Comparison of ENCODE assay signal across 8 cellular contexts in genomic region chr19:55656552-55656951, GRCh38. TPM values are rescaled to one million over a fixed set of nuclear protein-coding genes. Genes with fewer than 3 reads are reported as not detected.
DNase-seq lines count a peak whose midpoint lies in the region; ATAC-seq and TF ChIP-seq lines count a peak whose summit lies in the region.

No MANE protein-coding gene starts in this region.

- H4K20me1 ChIP-seq in fibroblast of lung (ENCODE audit: control insufficient read depth, extremely low read depth, insufficient read depth, low read length) = no peaks in the 10 kb centered on the region

- H3K4me3 ChIP-seq in GM12865 (ENCODE audit: low read depth, low read length) (peak overlapping the region; percentile 72), RWPE2 (ENCODE audit: severe bottlenecking) (peak overlapping the region; percentile 78), fibroblast of lung (replicated peaks in 1 of 4; ENCODE audit: control extremely low read depth in 1 of 4, insufficient read depth in 1 of 4, low read depth in 3 of 4, low read length in 4 of 4) (peak overlapping the region; percentile 73 to 95 (median 83)), rectal smooth muscle tissue (ENCODE audit: low read length) (peak overlapping the region; percentile 80), mucosa of descending colon (no peak overlapping the region)

- no peak for ATAC-seq in RWPE2 (ENCODE audit: low read depth)
- no peak for ATAC-seq in mucosa of descending colon

- H3K4me2 ChIP-seq in fibroblast of lung (ENCODE audit: extremely low read depth, insufficient read depth, low read length) = peak overlapping the region; percentile 97

- TF ChIP-seq CTCF in GM12865 (IDR thresholded peaks at IDR 0.05; ENCODE audit: insufficient read depth, low read depth, low read length, missing control alignments) (no peak), RWPE2 (IDR thresholded peaks at IDR 0.05; ENCODE audit: poor library complexity, severe bottlenecking) (no peak), fibroblast of lung (conservative IDR thresholded peaks at IDR 0.05 in 1 of 2, IDR thresholded peaks at IDR 0.05 in 1 of 2; ENCODE audit: low read depth in 1 of 2, low read length in 2 of 2) (no peak), mucosa of descending colon (IDR thresholded peaks at IDR 0.05) (no peak)

- H3K9me3 ChIP-seq in RWPE2 (ENCODE audit: severe bottlenecking) = no peaks in the 10 kb centered on the region
- H3K9me3 ChIP-seq in fibroblast of lung (ENCODE audit: control insufficient read depth, insufficient read depth, low read depth, low read length) = no peaks in the 10 kb centered on the region
- no peaks in the 10 kb centered on the region for H3K9me3 ChIP-seq in mucosa of descending colon

- peaks cover 65% of the 10 kb centered on the region for H3K79me2 ChIP-seq in fibroblast of lung (ENCODE audit: control insufficient read depth, insufficient read depth, low read length)

- H3K9ac ChIP-seq in fibroblast of lung (ENCODE audit: insufficient read depth, low read length) (no peak overlapping the region), rectal smooth muscle tissue (ENCODE audit: low read length) (no peak overlapping the region)

- H3K27ac ChIP-seq in RWPE2 (ENCODE audit: poor library complexity, severe bottlenecking) = peak overlapping the region; percentile 93
- peak overlapping the region; percentile 19 for H3K27ac ChIP-seq in fibroblast of lung (ENCODE audit: insufficient read depth, low read length)
- no peak overlapping the region for H3K27ac ChIP-seq in rectal smooth muscle tissue (ENCODE audit: low read depth, low read length)
- H3K27ac ChIP-seq in substantia nigra (ENCODE audit: low read depth, low read length, poor library complexity, severe bottlenecking) = no peak overlapping the region

- intact Hi-C loops in posterior cingulate gyrus (cut with DNase I) = no loop called here
- intact Hi-C loops in mucosa of descending colon (cut with DNase I, micrococcal nuclease) = no loop called here

- H3K36me3 ChIP-seq in RWPE2 (ENCODE audit: low read depth) (peaks cover 42% of the 10 kb centered on the region), fibroblast of lung (ENCODE audit: control insufficient read depth, insufficient read depth, low read length) (peaks cover 18% of the 10 kb centered on the region), rectal smooth muscle tissue (ENCODE audit: control insufficient read depth, insufficient read depth, low read length) (peaks cover 11% of the 10 kb centered on the region), mucosa of descending colon (ENCODE audit: low read depth) (no peaks in the 10 kb centered on the region)

- no peak overlapping the region for H2AFZ ChIP-seq in fibroblast of lung (ENCODE audit: low read length)

- H3K27me3 ChIP-seq in RWPE2 (ENCODE audit: insufficient read depth, poor library complexity, severe bottlenecking) (no peaks in the 10 kb centered on the region), fibroblast of lung (ENCODE audit: control insufficient read depth, insufficient read depth, low read length) (no peaks in the 10 kb centered on the region), rectal smooth muscle tissue (ENCODE audit: control insufficient read depth, insufficient read depth, low read length) (no peaks in the 10 kb centered on the region)

- H3K4me1 ChIP-seq in RWPE2 (ENCODE audit: insufficient read depth, poor library complexity, severe bottlenecking) (peaks cover 4% of the 10 kb centered on the region), fibroblast of lung (ENCODE audit: control insufficient read depth, extremely low read depth, insufficient read depth, low read length) (peaks cover 14% of the 10 kb centered on the region), rectal smooth muscle tissue (ENCODE audit: control insufficient read depth, insufficient read depth, low read length) (peaks cover 21% of the 10 kb centered on the region), mucosa of descending colon (ENCODE audit: low read depth) (peaks cover 33% of the 10 kb centered on the region)

- DNase-seq in GM12865 (ENCODE audit: low read depth) (no peak), RWPE2 (ENCODE audit: low spot score) (no peak), fibroblast of lung (ENCODE audit: low read depth in 2 of 2) (no peak), posterior cingulate gyrus (no peak), amniotic stem cell (lab: John Stamatoyannopoulos, UW) (no peak), substantia nigra (lab: John Stamatoyannopoulos, UW) (no peak), mucosa of descending colon (no peak)

RNA-seq across cellular contexts. Expression of gene U2AF2, which starts 1.7 kb away (rescaled TPM):
- total RNA-seq in fibroblast of lung (66.8 and 84.1 TPM in 2 replicates), mucosa of descending colon (100 to 1,000 TPM; 162 to 194 (median 163) TPM)
- polyA plus RNA-seq in fibroblast of lung = 53.5 and 93.3 TPM in 2 replicates
- polyA plus RNA-seq in fibroblast of lung (2012) = 114 and 197 TPM in 2 replicates
- 121 and 206 TPM in 2 replicates for polyA minus RNA-seq in fibroblast of lung (ENCODE audit: low replicate concordance)

RNA-seq across cellular contexts. Expression of gene CCDC106, which starts 8.5 kb away (rescaled TPM):
- total RNA-seq in fibroblast of lung (8.0 and 10.2 TPM in 2 replicates), mucosa of descending colon (10 to 100 TPM in 1 of 3 donors, 1 to 10 TPM in 2; 5.5 to 14.8 (median 6.3) TPM)
- 4.5 and 5.9 TPM in 2 replicates for polyA plus RNA-seq in fibroblast of lung
- polyA plus RNA-seq in fibroblast of lung (2012) = 8.2 and 16.1 TPM in 2 replicates
- polyA minus RNA-seq in fibroblast of lung (ENCODE audit: low replicate concordance) = 7.1 and 9.6 TPM in 2 replicates

RNA-seq across cellular contexts. Expression of gene ZNF581, which starts 13.1 kb away (rescaled TPM):
- total RNA-seq in fibroblast of lung (33.4 and 40.1 TPM in 2 replicates), mucosa of descending colon (10 to 100 TPM; 15.2 to 22.5 (median 20.1) TPM)
- 9.0 and 9.2 TPM in 2 replicates for polyA plus RNA-seq in fibroblast of lung
- polyA plus RNA-seq in fibroblast of lung (2012) = 17.5 and 21.5 TPM in 2 replicates
- polyA minus RNA-seq in fibroblast of lung (ENCODE audit: low replicate concordance) = 22.9 and 26.9 TPM in 2 replicates

RNA-seq across cellular contexts. Expression of gene ZNF580, which starts 15.8 kb away (rescaled TPM):
- total RNA-seq in fibroblast of lung (3.3 and 4.1 TPM in 2 replicates), mucosa of descending colon (10 to 100 TPM; 29.6 to 46.0 (median 31.6) TPM)
- 7.2 and 10.9 TPM in 2 replicates for polyA plus RNA-seq in fibroblast of lung
- 43.9 and 54.1 TPM in 2 replicates for polyA plus RNA-seq in fibroblast of lung (2012)
- polyA minus RNA-seq in fibroblast of lung (ENCODE audit: low replicate concordance) = 59.2 and 75.6 TPM in 2 replicates

RNA-seq across cellular contexts. Expression of gene EPN1, which starts 18.5 kb away (rescaled TPM):
- total RNA-seq in fibroblast of lung (16.2 and 47.1 TPM in 2 replicates), mucosa of descending colon (100 to 1,000 TPM; 156 to 251 (median 192) TPM)
- polyA plus RNA-seq in fibroblast of lung = 48.6 and 81.8 TPM in 2 replicates
- polyA plus RNA-seq in fibroblast of lung (2012) = 112 and 185 TPM in 2 replicates
- polyA minus RNA-seq in fibroblast of lung (ENCODE audit: low replicate concordance) = 66.8 and 76.3 TPM in 2 replicates

Comparison
In these comparisons a context has a peak if more than half of its experiments do, and no peak if none do; other contexts are left out.
1. H3K27ac ChIP-seq: peak in RWPE2 (single experiment) and fibroblast of lung (single experiment); none in rectal smooth muscle tissue (single experiment) and substantia nigra (single experiment).